ENCODE assay signal across 21 cellular contexts in the genomic region with DNA sequence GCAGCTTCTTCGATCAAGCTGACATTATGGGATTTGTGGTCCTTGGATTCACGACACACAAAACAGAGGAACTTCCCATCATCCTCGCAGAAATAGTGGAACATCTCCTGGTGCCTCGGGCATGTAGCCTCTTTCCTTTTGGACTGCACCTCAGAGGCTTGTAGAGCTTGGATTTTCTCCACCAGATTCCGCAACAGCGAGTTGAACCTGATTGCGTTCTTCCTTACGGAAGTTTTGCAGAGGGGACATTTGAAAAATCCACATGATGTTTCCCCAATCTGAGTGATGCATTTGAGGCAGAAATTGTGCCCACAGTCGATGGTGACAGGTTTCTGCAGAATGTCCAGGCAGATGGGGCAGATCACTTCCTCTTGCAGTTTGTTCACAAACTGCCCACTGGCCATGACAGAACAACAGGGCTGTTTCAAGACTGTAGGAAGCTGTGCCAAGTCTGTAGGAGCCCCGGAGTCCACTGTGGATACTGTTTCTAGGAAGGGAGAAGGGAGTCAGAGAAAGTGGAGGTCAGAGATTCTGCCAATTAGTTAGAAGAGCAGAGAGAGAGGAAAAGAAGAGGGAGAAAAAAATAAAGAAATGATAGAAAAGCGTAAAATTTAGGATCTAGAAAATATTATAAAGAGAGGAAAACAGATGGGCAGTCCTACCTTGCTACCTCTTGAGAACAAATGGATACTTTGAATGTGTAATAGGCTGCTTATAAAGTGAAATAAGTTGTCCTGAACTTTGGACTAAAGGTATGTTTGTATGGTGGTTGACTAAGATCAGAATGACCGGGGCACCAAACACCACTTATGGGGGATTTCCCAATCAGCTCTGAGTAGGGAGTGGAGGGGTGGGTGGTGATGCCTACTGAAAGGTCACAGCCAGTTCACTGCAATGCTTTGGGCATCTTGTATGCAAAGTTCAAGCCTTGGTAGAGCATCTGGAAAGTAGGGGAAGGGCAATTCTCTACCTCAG. TPM values are rescaled to one million over a fixed set of nuclear protein-coding genes. Genes with fewer than 3 reads are reported as not detected.
DNase-seq lines count a peak whose midpoint lies in the region; ATAC-seq, FAIRE-seq and TF ChIP-seq lines count a peak whose summit lies in the region.
"Had no signal": no experiment of that assay in that cellular context is flagged by ENCODE, and none has a peak within 500 bp of the region (broad histone marks: within the 10 kb centered on the region; RNA-seq: fewer than 3 reads in every experiment).

A gene with protein sequence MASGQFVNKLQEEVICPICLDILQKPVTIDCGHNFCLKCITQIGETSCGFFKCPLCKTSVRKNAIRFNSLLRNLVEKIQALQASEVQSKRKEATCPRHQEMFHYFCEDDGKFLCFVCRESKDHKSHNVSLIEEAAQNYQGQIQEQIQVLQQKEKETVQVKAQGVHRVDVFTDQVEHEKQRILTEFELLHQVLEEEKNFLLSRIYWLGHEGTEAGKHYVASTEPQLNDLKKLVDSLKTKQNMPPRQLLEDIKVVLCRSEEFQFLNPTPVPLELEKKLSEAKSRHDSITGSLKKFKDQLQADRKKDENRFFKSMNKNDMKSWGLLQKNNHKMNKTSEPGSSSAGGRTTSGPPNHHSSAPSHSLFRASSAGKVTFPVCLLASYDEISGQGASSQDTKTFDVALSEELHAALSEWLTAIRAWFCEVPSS (minus strand): TSS at position 689 of the 975 bp plus-strand sequence. CDS start 285 bp downstream, at position 404.

- H3K9me3 ChIP-seq in GM12878 (replicated peaks; ENCODE audit: control insufficient read depth, insufficient read depth, low read length) (no peaks in the 10 kb centered on the region), stomach (no peaks in the 10 kb centered on the region)
- H3K9me3 ChIP-seq in effector memory CD4-positive, alpha-beta T cell (ENCODE audit: control insufficient read depth, low read length): no peaks in the 10 kb centered on the region
- H3K9me3 ChIP-seq: esophagus squamous epithelium, thoracic aorta had no signal

- in situ Hi-C loops in GM12878 (cut with MboI): no loop called here

- H3K4me2 ChIP-seq in GM12878 (ENCODE audit: control insufficient read depth, insufficient read depth): peak within 1 kb of the TSS; percentile 79

- no peak within 1 kb of the TSS for H3K9ac ChIP-seq in GM12878 (ENCODE audit: control insufficient read depth, insufficient read depth, low read length)

- H3K27ac ChIP-seq in GM12878 (ENCODE audit: control insufficient read depth, insufficient read depth) (0 out of 2 replicates have a peak within 1 kb of the TSS, but pooled peaks have one; percentile 11), stomach (peak within 1 kb of the TSS in 3 of 5 donors; percentile 36 to 69 (median 60))
- no peak within 1 kb of the TSS for H3K27ac ChIP-seq in effector memory CD4-positive, alpha-beta T cell (ENCODE audit: insufficient read depth, low read length, poor library complexity, severe bottlenecking)
- H3K27ac ChIP-seq: esophagus squamous epithelium, thoracic aorta had no signal

- 59% methylated on average over 12 of the region's 12 CpGs for WGBS in GM12878 (ENCODE audit: insufficient coverage, insufficient replicate concordance, low lambda C conversion rate, missing lambda C conversion rate)
- WGBS in stomach, 5 donors: 59 to 70% (median 69%) methylated on average over 12 of the region's 12 CpGs

- TF ChIP-seq CTCF in GM12878 (IDR thresholded peaks at IDR 0.05 in 2 of 3, conservative IDR thresholded peaks at IDR 0.05 in 1 of 3; ENCODE audit: control insufficient read depth in 2 of 3, extremely low read depth in 1 of 3, insufficient read depth in 1 of 3, low read depth in 3 of 3, low read length in 3 of 3): no peak
- no peak for TF ChIP-seq CTCF in stomach (IDR thresholded peaks at IDR 0.05)

- H3K4me1 Mint-ChIP-seq in activated CD4-positive, alpha-beta T cell treated with anti-CD3 and anti-CD28 coated beads for 36 hours: peaks cover 12% of the 10 kb centered on the region
- peaks cover 10% of the 10 kb centered on the region for H3K4me1 Mint-ChIP-seq in activated CD4-positive, alpha-beta T cell treated with anti-CD3 and anti-CD28 coated beads, Interleukin-2, amount 10 ng/mL, durations not matched to agents 24 days and 14 days

- intact Hi-C loops in activated CD4-positive, alpha-beta T cell treated with anti-CD3 and anti-CD28 coated beads for 36 hours (cut with DNase I, micrococcal nuclease): no loop called here
- intact Hi-C loops in activated CD4-positive, alpha-beta T cell treated with anti-CD3 and anti-CD28 coated beads, Interleukin-2, amount 10 ng/mL, durations not matched to agents 24 days and 14 days (cut with micrococcal nuclease): no loop called here
- intact Hi-C loops in GM12878 (cut with micrococcal nuclease; ENCODE audit: unreplicated experiment): no loop called here
- intact Hi-C loops in stomach (cut with DNase I; ENCODE audit: low total_unique reads): no loop called here

- CTCF ChIA-PET in activated CD4-positive, alpha-beta T cell treated with anti-CD3 and anti-CD28 coated beads for 36 hours (lab: Charles Lee): interaction anchor here (0.5 to 1.6 kb wide), 4 partner anchors 11 to 1274 kb away, joined by 3 to 4 read pairs (median 3); no protein-coding TSS in a partner anchor
- CTCF ChIA-PET in GM12878 (lab: Yijun Ruan, JAX): interaction anchor here (1.0 to 7.0 kb wide), 4 partner anchors 9 to 146 kb away, joined by 3 to 96 read pairs (median 69); no protein-coding TSS in a partner anchor

- no peak within 1 kb of the TSS for H3K4me3 Mint-ChIP-seq in activated CD4-positive, alpha-beta T cell treated with anti-CD3 and anti-CD28 coated beads for 36 hours
- no peak within 1 kb of the TSS for H3K4me3 Mint-ChIP-seq in activated CD4-positive, alpha-beta T cell treated with anti-CD3 and anti-CD28 coated beads, Interleukin-2, amount 10 ng/mL, durations not matched to agents 24 days and 14 days
- H3K4me3 Mint-ChIP-seq: CD8-positive, alpha-beta T cell had no signal

- peaks cover 33% of the 10 kb centered on the region for H3K27me3 Mint-ChIP-seq in activated CD4-positive, alpha-beta T cell treated with anti-CD3 and anti-CD28 coated beads for 36 hours
- H3K27me3 Mint-ChIP-seq in activated CD4-positive, alpha-beta T cell treated with anti-CD3 and anti-CD28 coated beads, Interleukin-2, amount 10 ng/mL, durations not matched to agents 24 days and 14 days: peaks cover 62% of the 10 kb centered on the region

- no peak for TF ChIP-seq RAD21 in GM12878 (IDR thresholded peaks at IDR 0.05; ENCODE audit: insufficient read depth, low read depth, low read length)

- TF ChIP-seq POLR2A in GM12878 (IDR thresholded peaks at IDR 0.05; ENCODE audit: low read depth, low read length): no peak
- TF ChIP-seq POLR2A in stomach (IDR thresholded peaks at IDR 0.05): no peak

- no peaks in the 10 kb centered on the region; a peak in 1 of 4 replicates for H3K27me3 ChIP-seq in GM12878 (replicated peaks in 1 of 2; ENCODE audit: control insufficient read depth in 2 of 2, insufficient read depth in 2 of 2, low read length in 1 of 2)
- peaks cover 0 to 80% (median 13%) of the 10 kb centered on the region in 3 donors for H3K27me3 ChIP-seq in stomach
- H3K27me3 ChIP-seq in effector memory CD4-positive, alpha-beta T cell (replicated peaks; ENCODE audit: control insufficient read depth, insufficient read depth, low read length, poor library complexity, severe bottlenecking): peaks cover 7% of the 10 kb centered on the region

- TSS peak; percentile 89 for BruUV-seq in GM12878 (replicated peaks; lab: Mats Ljungman, UMichigan)

- H3K27ac Mint-ChIP-seq in activated CD4-positive, alpha-beta T cell treated with anti-CD3 and anti-CD28 coated beads for 36 hours: no peak within 1 kb of the TSS
- no peak within 1 kb of the TSS for H3K27ac Mint-ChIP-seq in activated CD4-positive, alpha-beta T cell treated with anti-CD3 and anti-CD28 coated beads, Interleukin-2, amount 10 ng/mL, durations not matched to agents 24 days and 14 days
- H3K27ac Mint-ChIP-seq: CD8-positive, alpha-beta T cell had no signal

- RAD21 ChIA-PET in GM12878 (lab: Charles Lee; ENCODE audit: unreplicated experiment): interaction anchor here (1.2 to 3.7 kb wide), 5 partner anchors 9 to 19 kb away, joined by 3 to 43 read pairs (median 9); no protein-coding TSS in a partner anchor

- H3K36me3 Mint-ChIP-seq in activated CD4-positive, alpha-beta T cell treated with anti-CD3 and anti-CD28 coated beads for 36 hours (ENCODE audit: low read depth): no peaks in the 10 kb centered on the region
- H3K36me3 Mint-ChIP-seq in activated CD4-positive, alpha-beta T cell treated with anti-CD3 and anti-CD28 coated beads, Interleukin-2, amount 10 ng/mL, durations not matched to agents 24 days and 14 days (ENCODE audit: low read depth): no peaks in the 10 kb centered on the region
- H3K36me3 Mint-ChIP-seq: CD8-positive, alpha-beta T cell had no signal

- no peak for FAIRE-seq in GM12878 (lab: Jason Lieb, UNC)
- FAIRE-seq: colon had no signal

- H2AFZ ChIP-seq in GM12878 (ENCODE audit: control insufficient read depth, low read depth, low read length): no peak within 1 kb of the TSS

- no peaks in the 10 kb centered on the region for H3K9me3 Mint-ChIP-seq in activated CD4-positive, alpha-beta T cell treated with anti-CD3 and anti-CD28 coated beads for 36 hours (ENCODE audit: low read depth)
- H3K9me3 Mint-ChIP-seq in activated CD4-positive, alpha-beta T cell treated with anti-CD3 and anti-CD28 coated beads, Interleukin-2, amount 10 ng/mL, durations not matched to agents 24 days and 14 days: no peaks in the 10 kb centered on the region
- H3K9me3 Mint-ChIP-seq: CD8-positive, alpha-beta T cell had no signal

- no peaks in the 10 kb centered on the region for H4K20me1 ChIP-seq in GM12878 (ENCODE audit: control insufficient read depth, insufficient read depth)

- ATAC-seq in activated CD4-positive, alpha-beta T cell treated with anti-CD3 and anti-CD28 coated beads for 36 hours: peak; percentile 79
- peak; percentile 63 for ATAC-seq in GM21825 (IDR thresholded peaks at IDR 0.05; ENCODE audit: unreplicated experiment)
- peak; percentile 90 for ATAC-seq in GM12878
- no peak for ATAC-seq in GM21576 (IDR thresholded peaks at IDR 0.05; ENCODE audit: unreplicated experiment)
- ATAC-seq: CD8-positive, alpha-beta T cell had no signal

- no peak within 1 kb of the TSS for H3K4me3 ChIP-seq in GM12878
- peak within 1 kb of the TSS in 2 of 4 donors; percentile 18 to 32 for H3K4me3 ChIP-seq in stomach
- H3K4me3 ChIP-seq in effector memory CD4-positive, alpha-beta T cell (ENCODE audit: insufficient read depth, low read depth, low read length, poor library complexity, severe bottlenecking): no peak within 1 kb of the TSS
- H3K4me3 ChIP-seq: esophagus squamous epithelium, lung, thoracic aorta had no signal

- SMC1A ChIA-PET in GM12878 (lab: Charles Lee; ENCODE audit: uncharacterized antibody, unreplicated experiment): interaction anchor here (0.6 to 16.6 kb wide), 4 partner anchors 8 to 68 kb away, joined by 3 to 647 read pairs (median 30); a partner anchor contains a TSS

- H3K36me3 ChIP-seq in GM12878 (ENCODE audit: control insufficient read depth in 2 of 2, insufficient read depth in 2 of 2, low read length in 1 of 2) (no peaks in the 10 kb centered on the region), stomach (no peaks in the 10 kb centered on the region)
- no peaks in the 10 kb centered on the region for H3K36me3 ChIP-seq in effector memory CD4-positive, alpha-beta T cell (ENCODE audit: control insufficient read depth, insufficient read depth, low read length)
- H3K36me3 ChIP-seq: esophagus squamous epithelium, thoracic aorta had no signal

- DNase-seq in activated CD4-positive, alpha-beta T cell treated with anti-CD3 and anti-CD28 coated beads for 36 hours: peak; percentile 20
- DNase-seq in activated CD4-positive, alpha-beta T cell treated with anti-CD3 and anti-CD28 coated beads, Interleukin-2, amount 10 ng/mL, durations not matched to agents 24 days and 14 days: no peak
- DNase-seq in GM12878 (ENCODE audit: low read depth, low spot score): peak; percentile 55
- DNase-seq in stomach: no peak
- DNase-seq in globus pallidus (ENCODE audit: low spot score): no peak
- no peak for DNase-seq in effector memory CD4-positive, alpha-beta T cell
- DNase-seq: 8988T; activated CD8-positive, alpha-beta memory T cell treated with anti-CD3 and anti-CD28 coated beads, Interleukin-2, amount 50 U/mL, for 4 hours; CD8-positive, alpha-beta T cell; esophagus squamous epithelium; GF-D8; HCEC 1CT; hippocampal formation; NCI-H748 treated with DMSO at 0.1 percent for 48 hours; SHP77 treated with DMSO at 0.1 percent for 48 hours had no signal

- POLR2A ChIA-PET in activated CD4-positive, alpha-beta T cell treated with anti-CD3 and anti-CD28 coated beads for 36 hours (lab: Charles Lee): no interaction called here
- POLR2A ChIA-PET in GM12878 (lab: Charles Lee): interaction anchor here (0.6 to 6.3 kb wide), 6 partner anchors 9 to 46 kb away, joined by 3 to 43 read pairs (median 6); a partner anchor contains a TSS

- H3K4me1 ChIP-seq in GM12878 (ENCODE audit: control insufficient read depth, insufficient read depth, low read length) (peaks cover 22% of the 10 kb centered on the region), stomach (peaks cover 0 to 6% (median 0%) of the 10 kb centered on the region in 4 donors)
- no peaks in the 10 kb centered on the region for H3K4me1 ChIP-seq in effector memory CD4-positive, alpha-beta T cell (ENCODE audit: control insufficient read depth, insufficient read depth, low read length, poor library complexity, severe bottlenecking)
- H3K4me1 ChIP-seq: esophagus squamous epithelium had no signal

- TF ChIP-seq EP300 in GM12878 (IDR thresholded peaks at IDR 0.05; ENCODE audit: borderline replicate concordance in 1 of 2, control insufficient read depth in 1 of 2, low read depth in 2 of 2, low read length in 2 of 2): 0 out of 4 replicates have a peak, but pooled peaks of 1 of the 2 experiments have one; percentile 39
- TF ChIP-seq EP300 in stomach (IDR thresholded peaks at IDR 0.05): no peak

- no peaks in the 10 kb centered on the region for H3K79me2 ChIP-seq in GM12878 (ENCODE audit: control insufficient read depth, insufficient read depth, low read length)

RNA-seq across cellular contexts. Expression of the gene that starts here (rescaled TPM):
- not detected for total RNA-seq in activated CD4-positive, alpha-beta T cell treated with anti-CD3 and anti-CD28 coated beads for 36 hours
- 0.09 TPM in 1 of 2 replicates, not detected in the other for total RNA-seq in activated CD4-positive, alpha-beta T cell treated with anti-CD3 and anti-CD28 coated beads, Interleukin-2, amount 10 ng/mL, durations not matched to agents 24 days and 14 days
- 8.0 and 9.0 TPM in 2 replicates for total RNA-seq in GM12878 (2013; cell fraction: nucleolus; rRNA removed)
- total RNA-seq in GM12878 (2014; rRNA removed): 0.11 and 0.22 TPM in 2 replicates
- total RNA-seq in GM12878 (2014; rRNA removed; fragmentation: Illumina TruSeq; extraction: Trizol): 0.09 and 0.31 TPM in 2 replicates
- total RNA-seq in GM12878 (2021): 0.18 and 0.35 TPM in 2 replicates
- polyA plus RNA-seq in GM12878 (2011; ENCODE audit: low read depth): 0.66 TPM
- 17.4 and 20.5 TPM in 2 replicates for polyA plus RNA-seq in GM12878 (2011; rRNA removed)
- 14.1 and 18.0 TPM in 2 replicates for polyA plus RNA-seq in GM12878 (2011; cell fraction: cytosol; rRNA removed)
- polyA plus RNA-seq in GM12878 (2011; cell fraction: nucleus; rRNA removed): 34.8 and 44.5 TPM in 2 replicates
- 0.13 and 0.16 TPM in 2 replicates for polyA plus RNA-seq in GM12878 (2012)
- 0.47 and 0.57 TPM in 2 replicates for polyA plus RNA-seq in GM12878 (2014; fragmentation: Illumina TruSeq; extraction: Trizol)
- polyA plus RNA-seq in GM12878 (2014; fragmentation: Nextera tagmentation; extraction: Ambion mirVana): under 1 TPM in 1 of 2 experiments, not detected in 1; 0.09 TPM
- 0.33 and 0.41 TPM in 2 replicates for polyA plus RNA-seq in GM12878 (2014; rRNA removed)
- polyA plus RNA-seq in GM12878 (2016; fragmentation: Nextera tagmentation; extraction: Ambion mirVana): not detected
- 14.7 and 16.4 TPM in 2 replicates for polyA minus RNA-seq in GM12878 (2011; rRNA and poly(A)+ RNA removed)
- polyA minus RNA-seq in GM12878 (2011; cell fraction: cytosol; rRNA and poly(A)+ RNA removed): 5.8 and 7.5 TPM in 2 replicates
- 12.8 and 13.3 TPM in 2 replicates for polyA minus RNA-seq in GM12878 (2011; cell fraction: nucleus; rRNA and poly(A)+ RNA removed)
- total RNA-seq in stomach: 10 to 100 TPM in 2 of 5 donors, 1 to 10 TPM in 1, not detected in 2; 4.6 to 12.3 (median 11.0) TPM
- polyA plus RNA-seq in stomach: 10 to 100 TPM in 1 of 3 donors, 1 to 10 TPM in 2; 1.2 to 52.2 (median 4.3) TPM
- total RNA-seq: CD8-positive, alpha-beta T cell; osteoblast had no signal

Comparison
In these comparisons a context has a peak if more than half of its experiments do, and no peak if none do; other contexts are left out.
1. Peak in DNase-seq and ATAC-seq in activated CD4-positive, alpha-beta T cell treated with anti-CD3 and anti-CD28 coated beads for 36 hours; RNA of the gene not detected or under 1 TPM.